ENCODE assay signal across 9 cellular contexts in genomic region chr1:25503551-25504426, GRCh38. TPM values are rescaled to one million over a fixed set of nuclear protein-coding genes. Genes with fewer than 3 reads are reported as not detected.
A peak's percentile ranks its signal among the peaks of the same experiment; 100 is the strongest.
DNase-seq lines count a peak whose midpoint lies in the region; ATAC-seq, FAIRE-seq and TF ChIP-seq lines count a peak whose summit lies in the region.
"Had no signal": no experiment of that assay in that cellular context is flagged by ENCODE, and none has a peak within 500 bp of the region (broad histone marks: within the 10 kb centered on the region; RNA-seq: fewer than 3 reads in every experiment).

No MANE protein-coding gene starts in this region.

- H3K27me3 ChIP-seq in BJ (ENCODE audit: control insufficient read depth, insufficient read depth, low read length) (no peaks in the 10 kb centered on the region), K562 (ENCODE audit: control insufficient read depth in 2 of 2, insufficient read depth in 2 of 2, low read length in 2 of 2) (no peaks in the 10 kb centered on the region), liver (ENCODE audit: control insufficient read depth in 4 of 4, insufficient read depth in 4 of 4, low read length in 3 of 4) (no peaks in the 10 kb centered on the region)

- no peak for DNase-seq in BJ (ENCODE audit: low read depth)
- DNase-seq in HFFc6, result no peak
- peak; percentile 44 for DNase-seq in T-helper 22 cell (ENCODE audit: low read depth)
- peak in 1 of 4 experiments; percentile 37 for DNase-seq in K562 (ENCODE audit: extremely low read depth in 1 of 4, low spot score in 3 of 4)
- peak; percentile 16 to 54 for DNase-seq in stimulated activated CD8-positive, alpha-beta memory T cell treated with anti-CD3 and anti-CD28 coated beads, Interleukin-4, amount 100 ng/mL, for 1 hour (ENCODE audit: low read depth in 2 of 2, low spot score in 1 of 2)
- no peak for DNase-seq in NCI-H774 (lab: John Stamatoyannopoulos, UW)
- no peak for DNase-seq in frontal cortex (ENCODE audit: low spot score in 2 of 2)

- no peaks in the 10 kb centered on the region for H3K79me2 ChIP-seq in K562 (ENCODE audit: control insufficient read depth, insufficient read depth, low read length)

- no peak overlapping the region for H3K4me2 ChIP-seq in K562 (ENCODE audit: insufficient read depth, low read length)

- peaks cover 1% of the 10 kb centered on the region; the same call in 1 of the 2 replicates for H3K27me3 Mint-ChIP-seq in HFFc6 (ENCODE audit: insufficient read depth)

- H3K9me3 Mint-ChIP-seq in HFFc6, result no peaks in the 10 kb centered on the region

- CTCF ChIA-PET in BJ (lab: Yijun Ruan, JAX), result interaction anchor here (0.8 to 3.9 kb wide), 3 partner anchors 9 to 16 kb away, joined by 3 to 29 read pairs (median 16); no protein-coding TSS in a partner anchor
- CTCF ChIA-PET in K562 (lab: Yijun Ruan, JAX; ENCODE audit: low intra/inter-chr PET ratio), result no interaction called here

- intact Hi-C loops in K562 (cut with micrococcal nuclease), result no loop called here

- peak; percentile 50 for TF ChIP-seq CTCF in BJ (IDR thresholded peaks at IDR 0.05; ENCODE audit: insufficient read depth, low read depth, low read length)
- TF ChIP-seq CTCF in HFFc6 (IDR thresholded peaks at IDR 0.05), result peak; percentile 70
- TF ChIP-seq CTCF in K562 (IDR thresholded peaks at IDR 0.05 in 2 of 3, conservative IDR thresholded peaks at IDR 0.05 in 1 of 3; ENCODE audit: insufficient read depth in 2 of 3, low read depth in 1 of 3, low read length in 3 of 3), result peak; percentile 43 to 54 (median 50)
- TF ChIP-seq CTCF in liver (IDR thresholded peaks at IDR 0.05; ENCODE audit: low read depth, low read length, missing input control), result peak; percentile 56

- H3K9ac ChIP-seq in K562 (ENCODE audit: insufficient read depth in 1 of 2, low read depth in 2 of 2, low read length in 2 of 2) (no peak overlapping the region), liver (ENCODE audit: low read depth in 1 of 2, low read length in 2 of 2) (no peak overlapping the region)

- FAIRE-seq in K562 (lab: Jason Lieb, UNC) (no peak), frontal cortex (lab: Jason Lieb, UNC) (no peak)

- peak; percentile 67 for ATAC-seq in K562

- no peak for TF ChIP-seq EP300 in K562 (IDR thresholded peaks at IDR 0.05; ENCODE audit: low read length)

- in situ Hi-C loops in K562 (cut with MboI), result no loop called here

- BruUV-seq in K562 (replicated peaks; lab: Mats Ljungman, UMichigan), result no TSS peak

- H3K27ac ChIP-seq in K562 (ENCODE audit: extremely low read depth, low read depth, low read length), result no peak overlapping the region
- H3K27ac ChIP-seq in liver (ENCODE audit: low read depth in 1 of 2, low read length in 2 of 2), result no peak overlapping the region
- H3K27ac ChIP-seq: neutrophil had no signal

- H3K9me3 ChIP-seq in K562 (replicated peaks; ENCODE audit: control insufficient read depth, insufficient read depth, low read depth, low read length) (no peaks in the 10 kb centered on the region), liver (ENCODE audit: control insufficient read depth in 4 of 4, low read length in 3 of 4) (no peaks in the 10 kb centered on the region)
- H3K9me3 ChIP-seq: neutrophil had no signal

- H3K4me3 Mint-ChIP-seq in HFFc6, result no peak overlapping the region

- H4K20me1 ChIP-seq in K562 (replicated peaks; ENCODE audit: control insufficient read depth, insufficient read depth, low read length), result no peaks in the 10 kb centered on the region

- no peaks in the 10 kb centered on the region for H3K9me1 ChIP-seq in K562 (ENCODE audit: control insufficient read depth, insufficient read depth, low read length)

- TF ChIP-seq RAD21 in K562 (CRISPR knock-in tag; conservative IDR thresholded peaks at IDR 0.05 in 1 of 2, IDR thresholded peaks at IDR 0.05 in 1 of 2) (peak in 1 of 2 experiments; percentile 50; a peak in 2 of 4 replicates), liver (IDR thresholded peaks at IDR 0.05) (peak; percentile 76 to 85)

- peaks cover 14% of the 10 kb centered on the region for H3K36me3 Mint-ChIP-seq in HFFc6 (ENCODE audit: low read depth)

- H2AFZ ChIP-seq in K562 (ENCODE audit: low read depth, low read length), result no peak overlapping the region

- POLR2A ChIA-PET in BJ (lab: Charles Lee) (no interaction called here), K562 (lab: Yijun Ruan, JAX) (interaction anchor here (1.9 to 2.7 kb wide), 3 partner anchors 10 to 259 kb away, joined by 5 to 13 read pairs (median 6); no protein-coding TSS in a partner anchor)

- 78% methylated on average over 12 of the region's 12 CpGs for WGBS in K562 (ENCODE audit: insufficient coverage, low coverage, missing lambda C conversion rate)
- 73% methylated on average over 12 of the region's 12 CpGs for WGBS in liver

- H3K4me3 ChIP-seq in BJ (ENCODE audit: low read depth, low read length) (no peak overlapping the region), K562 (no peak overlapping the region), liver (ENCODE audit: low read depth in 1 of 3, low read length in 3 of 3) (no peak overlapping the region)

- 0 out of 5 replicates have a peak, but pooled peaks cover 0 to 2% of the 10 kb centered on the region in 2 experiments for H3K4me1 ChIP-seq in K562 (replicated peaks in 1 of 2; ENCODE audit: control insufficient read depth in 2 of 2, insufficient read depth in 2 of 2, low read length in 2 of 2)
- H3K4me1 ChIP-seq in liver (ENCODE audit: control insufficient read depth in 4 of 4, insufficient read depth in 4 of 4, low read length in 3 of 4), result peaks cover 0 to 7% (median 0%) of the 10 kb centered on the region in 4 donors

- H3K27ac Mint-ChIP-seq in HFFc6, result no peak overlapping the region

- H3K4me1 Mint-ChIP-seq in HFFc6 (ENCODE audit: low read depth), result peaks cover 34% of the 10 kb centered on the region

- H3K36me3 ChIP-seq in BJ (ENCODE audit: control insufficient read depth, insufficient read depth, low read length), result no peaks in the 10 kb centered on the region; the same call in 1 of the 2 replicates
- peaks cover 25% of the 10 kb centered on the region for H3K36me3 ChIP-seq in K562 (ENCODE audit: control insufficient read depth, insufficient read depth, low read length)
- peaks cover 0 to 11% (median under 1%) of the 10 kb centered on the region in 4 donors for H3K36me3 ChIP-seq in liver (ENCODE audit: control insufficient read depth in 4 of 4, insufficient read depth in 3 of 4, low read depth in 1 of 4, low read length in 3 of 4)

- TF ChIP-seq POLR2A in K562 (conservative IDR thresholded peaks at IDR 0.05), result no peak

TF ChIP-seq in K562, 482 proteins besides CTCF, POLR2A, EP300 and RAD21:
- TF ChIP-seq ARHGAP35 (IDR thresholded peaks at IDR 0.05; ENCODE audit: partially characterized antibody) (no peak), SIN3A (IDR thresholded peaks at IDR 0.05; ENCODE audit: borderline replicate concordance in 2 of 2, control insufficient read depth in 1 of 2, low read depth in 2 of 2, low read length in 2 of 2) (0 out of 4 replicates have a peak, but pooled peaks of 1 of the 2 experiments have one; percentile 5), SMC3 (conservative IDR thresholded peaks at IDR 0.05; ENCODE audit: insufficient read depth, low read depth, low read length) (0 out of 2 replicates have a peak, but pooled peaks have one; percentile 29), SMAD3 (CRISPR knock-in tag; conservative IDR thresholded peaks at IDR 0.05) (no peak), CBX3 (IDR thresholded peaks at IDR 0.05; ENCODE audit: borderline replicate concordance in 1 of 2, low read length in 2 of 2) (no peak)

TF ChIP-seq in liver, 16 proteins besides CTCF, POLR2A, EP300 and RAD21 (continues in another document):
- no peak for TF ChIP-seq FOXA2 (IDR thresholded peaks at IDR 0.05)

RNA-seq across cellular contexts. Expression of gene LDLRAP1, which starts 39.6 kb away (rescaled TPM):
- polyA plus RNA-seq in BJ (2011; rRNA removed), result 17.1 and 27.2 TPM in 2 replicates
- polyA minus RNA-seq in BJ (2011; rRNA and poly(A)+ RNA removed), result 14.3 and 18.1 TPM in 2 replicates
- 10 to 100 TPM; 10.4 to 14.1 (median 12.7) TPM for total RNA-seq in HFFc6 (2021; fragmentation: NEBNext Ultra II Directional; extraction: Animal tissue kit (Norgen Biotek cat#: 25700))
- total RNA-seq in K562 (2011; cell fraction: chromatin; rRNA removed; ENCODE audit: low replicate concordance), result 30.0 and 73.0 TPM in 2 replicates
- 38.5 and 41.1 TPM in 2 replicates for total RNA-seq in K562 (2011; cell fraction: nucleolus; rRNA removed)
- 33.9 and 37.2 TPM in 2 replicates for total RNA-seq in K562 (2011; cell fraction: nucleoplasm; rRNA removed)
- 14.2 and 19.0 TPM in 2 replicates for total RNA-seq in K562 (2014; rRNA removed)
- 10.9 and 13.0 TPM in 2 replicates for total RNA-seq in K562 (2014; rRNA removed; fragmentation: Illumina TruSeq; extraction: Trizol)
- total RNA-seq in K562 (2015; rRNA removed; fragmentation: Illumina TruSeq; extraction: Trizol), result 16.3 and 17.7 TPM in 2 replicates
- total RNA-seq in K562 (2021), result 28.8 and 29.2 TPM in 2 replicates
- 16.2 and 25.0 TPM in 2 replicates for polyA plus RNA-seq in K562 (2011; rRNA removed)
- 22.4 and 23.7 TPM in 2 replicates for polyA plus RNA-seq in K562 (2011; cell fraction: cytosol; rRNA removed)
- polyA plus RNA-seq in K562 (2011; cell fraction: nucleus; rRNA removed), result 69.9 and 75.9 TPM in 2 replicates
- polyA plus RNA-seq in K562 (2012), result 24.3 and 30.1 TPM in 2 replicates
- 26.8 and 29.6 TPM in 2 replicates for polyA plus RNA-seq in K562 (2014; fragmentation: Illumina TruSeq; extraction: Trizol)
- polyA plus RNA-seq in K562 (2014; fragmentation: Nextera tagmentation; extraction: Ambion mirVana), result 1 to 10 TPM in 1 of 2 experiments, under 1 TPM in 1; 0.56 to 1.4 TPM
- 22.2 and 25.7 TPM in 2 replicates for polyA plus RNA-seq in K562 (2014; rRNA removed)
- polyA minus RNA-seq in K562 (2011; rRNA and poly(A)+ RNA removed), result 11.8 and 12.8 TPM in 2 replicates
- polyA minus RNA-seq in K562 (2011; cell fraction: cytosol; rRNA and poly(A)+ RNA removed), result 11.8 and 16.7 TPM in 2 replicates
- polyA minus RNA-seq in K562 (2011; cell fraction: nucleus; rRNA and poly(A)+ RNA removed), result 6.9 and 14.2 TPM in 2 replicates
- 10 to 100 TPM in 1 of 2 donors, 1 to 10 TPM in 1; 5.2 to 17.8 TPM for total RNA-seq in liver
- 10 to 100 TPM; 11.3 to 15.2 TPM for polyA plus RNA-seq in liver
- total RNA-seq in frontal cortex, result 1.6 TPM

Comparison
In these comparisons a context has a peak if more than half of its experiments do, and no peak if none do; other contexts are left out.
1. DNase-seq: peak in T-helper 22 cell (single experiment) and stimulated activated CD8-positive, alpha-beta memory T cell treated with anti-CD3 and anti-CD28 coated beads, Interleukin-4, amount 100 ng/mL, for 1 hour (2 of 2); none in BJ (single experiment), HFFc6 (single experiment), NCI-H774 (single experiment) and frontal cortex (0 of 2).
2. Peak in every context shown above with its lines, with median percentiles within 50 percentile points of each other: CTCF ChIP-seq.